Comparison of ENCODE assay signal across 24 cellular contexts in genomic region chr2:217482343-217482742, GRCh38.
"Had no signal": no experiment of that assay in that cellular context is flagged by ENCODE, and none has a peak within 500 bp of the region (broad histone marks: within the 10 kb centered on the region; RNA-seq: fewer than 3 reads in every experiment).

No MANE protein-coding gene starts in this region.

- H3K9me3 Mint-ChIP-seq: activated naive CD4-positive, alpha-beta T cell treated with anti-CD3 and anti-CD28 coated beads, Interleukin-2, amount 50 U/mL, for 72 hours; activated naive CD8-positive, alpha-beta T cell treated with anti-CD3 and anti-CD28 coated beads, Interleukin-2, amount 50 U/mL, for 24 hours; activated T-cell treated with anti-CD3 and anti-CD28 coated beads, Interleukin-2, amount 50 U/mL, for 4 hours; T-helper 1 cell treated with Interleukin-12 subunit alpha and Interleukin-12 subunit beta and Interleukin-4 antibody, amounts not matched to agents 30 μg/mL and 1 μg/mL, for 36 hours; WTC11 had no signal

- ATAC-seq: activated CD8-positive, alpha-beta memory T cell treated with anti-CD3 and anti-CD28 coated beads, Interleukin-2, amount 10 ng/mL, durations not matched to agents 7 days and 5 days; activated naive CD4-positive, alpha-beta T cell treated with anti-CD3 and anti-CD28 coated beads, Interleukin-2, amount 50 U/mL, for 72 hours; activated naive CD8-positive, alpha-beta T cell treated with anti-CD3 and anti-CD28 coated beads, Interleukin-2, amount 50 U/mL, for 24 hours; activated T-cell treated with anti-CD3 and anti-CD28 coated beads, Interleukin-2, amount 50 U/mL, for 4 hours; K562; PC-3; WTC11 had no signal

- H3K4me1 Mint-ChIP-seq: activated CD8-positive, alpha-beta memory T cell treated with anti-CD3 and anti-CD28 coated beads, Interleukin-2, amount 10 ng/mL, durations not matched to agents 7 days and 5 days; activated naive CD8-positive, alpha-beta T cell treated with anti-CD3 and anti-CD28 coated beads, Interleukin-2, amount 50 U/mL, for 24 hours had no signal

- H3K27ac Mint-ChIP-seq: activated CD8-positive, alpha-beta memory T cell treated with anti-CD3 and anti-CD28 coated beads, Interleukin-2, amount 10 ng/mL, durations not matched to agents 7 days and 5 days; activated naive CD4-positive, alpha-beta T cell treated with anti-CD3 and anti-CD28 coated beads, Interleukin-2, amount 50 U/mL, for 72 hours; activated naive CD8-positive, alpha-beta T cell treated with anti-CD3 and anti-CD28 coated beads, Interleukin-2, amount 50 U/mL, for 24 hours; T-helper 1 cell treated with Interleukin-12 subunit alpha and Interleukin-12 subunit beta and Interleukin-4 antibody, amounts not matched to agents 30 μg/mL and 1 μg/mL, for 36 hours; WTC11 had no signal

- DNase-seq: activated CD4-positive, alpha-beta T cell treated with anti-CD3 and anti-CD28 coated beads for 48 hours; activated CD4-positive, alpha-beta T cell treated with anti-CD3 and anti-CD28 coated beads, Interleukin-2, amount 50 U/mL, for 48 hours; activated CD4-positive, CD25-positive, alpha-beta regulatory T cell treated with anti-CD3 and anti-CD28 coated beads, Interleukin-2, amount 50 U/mL, for 72 hours; activated CD8-positive, alpha-beta memory T cell treated with anti-CD3 and anti-CD28 coated beads, Interleukin-2, amount 10 ng/mL, durations not matched to agents 7 days and 5 days; activated effector memory CD4-positive, alpha-beta T cell treated with anti-CD3 and anti-CD28 coated beads, Interleukin-2, amount 50 U/mL, for 16 hours; activated naive CD4-positive, alpha-beta T cell treated with Interleukin-2 at 50 U/mL for 16 hours; activated naive CD8-positive, alpha-beta T cell treated with anti-CD3 and anti-CD28 coated beads, Interleukin-2, amount 50 U/mL, for 24 hours; activated T-cell treated with anti-CD3 and anti-CD28 coated beads, Interleukin-2, amount 50 U/mL, for 4 hours; amygdala; Karpas-422; MM.1S; NCI-H1105; NCI-H1436; NCI-H1694 treated with DMSO at 0.1 percent for 48 hours; NCI-H2081 treated with DMSO at 0.1 percent for 48 hours; NCI-H446; NCI-H524; PC-3; SHP77 treated with DMSO at 0.1 percent for 48 hours had no signal

- H3K27me3 Mint-ChIP-seq: activated CD8-positive, alpha-beta memory T cell treated with anti-CD3 and anti-CD28 coated beads, Interleukin-2, amount 10 ng/mL, durations not matched to agents 7 days and 5 days had no signal

- H3K4me3 ChIP-seq: K562 had no signal

- H3K4me3 Mint-ChIP-seq: activated CD8-positive, alpha-beta memory T cell treated with anti-CD3 and anti-CD28 coated beads, Interleukin-2, amount 10 ng/mL, durations not matched to agents 7 days and 5 days; activated naive CD8-positive, alpha-beta T cell treated with anti-CD3 and anti-CD28 coated beads, Interleukin-2, amount 50 U/mL, for 24 hours; activated T-cell treated with anti-CD3 and anti-CD28 coated beads, Interleukin-2, amount 50 U/mL, for 4 hours; brain; T-helper 1 cell treated with Interleukin-12 subunit alpha and Interleukin-12 subunit beta and Interleukin-4 antibody, amounts not matched to agents 30 μg/mL and 1 μg/mL, for 36 hours; WTC11 had no signal

- H3K36me3 Mint-ChIP-seq: activated CD8-positive, alpha-beta memory T cell treated with anti-CD3 and anti-CD28 coated beads, Interleukin-2, amount 10 ng/mL, durations not matched to agents 7 days and 5 days; activated naive CD4-positive, alpha-beta T cell treated with anti-CD3 and anti-CD28 coated beads, Interleukin-2, amount 50 U/mL, for 72 hours; brain; WTC11 had no signal
